20 cellular contexts compared by ENCODE assay signal in genomic region chr20:47600967-47601547, GRCh38.
A peak's percentile ranks its signal among the peaks of the same experiment; 100 is the strongest.
DNase-seq lines count a peak whose midpoint lies in the region; ATAC-seq, FAIRE-seq and TF ChIP-seq lines count a peak whose summit lies in the region.
"Had no signal": no experiment of that assay in that cellular context is flagged by ENCODE, and none has a peak within 500 bp of the region (broad histone marks: within the 10 kb centered on the region; RNA-seq: fewer than 3 reads in every experiment).

No MANE protein-coding gene starts in this region.

- no peak overlapping the region for H3K27ac ChIP-seq in GM12878 (ENCODE audit: control insufficient read depth, insufficient read depth)

- ATAC-seq in GM12878 (no peak), HG02610 (IDR thresholded peaks at IDR 0.05; ENCODE audit: unreplicated experiment) (no peak)

- no peak overlapping the region for H2AFZ ChIP-seq in GM12878 (ENCODE audit: control insufficient read depth, low read depth, low read length)

- no peak overlapping the region for H3K4me3 ChIP-seq in GM12878

- RAD21 ChIA-PET in GM12878 (lab: Charles Lee; ENCODE audit: unreplicated experiment), result interaction anchor here (1.5 to 2.0 kb wide), 3 partner anchors 9 to 97 kb away, joined by 3 to 6 read pairs (median 5); no protein-coding TSS in a partner anchor

- POLR2A ChIA-PET in GM12878 (lab: Charles Lee), result interaction anchor here (1.8 to 2.1 kb wide), 2 partner anchors 9 to 11 kb away, joined by 4 to 13 read pairs; no protein-coding TSS in a partner anchor

- H3K4me1 ChIP-seq in GM12878 (ENCODE audit: control insufficient read depth, insufficient read depth, low read length), result no peaks in the 10 kb centered on the region

- peaks cover 1 to 19% of the 10 kb centered on the region in 2 experiments for H3K36me3 ChIP-seq in GM12878 (ENCODE audit: control insufficient read depth in 2 of 2, insufficient read depth in 2 of 2, low read length in 1 of 2)

- TF ChIP-seq POLR2A in GM12878 (IDR thresholded peaks at IDR 0.05; ENCODE audit: low read depth, low read length), result no peak

- no TSS peak for BruUV-seq in GM12878 (replicated peaks; lab: Mats Ljungman, UMichigan)

- H3K4me1 Mint-ChIP-seq in activated naive CD8-positive, alpha-beta T cell (ENCODE audit: low read depth), result peaks cover 68% of the 10 kb centered on the region
- peaks cover 52% of the 10 kb centered on the region for H3K4me1 Mint-ChIP-seq in activated naive CD8-positive, alpha-beta T cell treated with anti-CD3 and anti-CD28 coated beads for 36 hours

- no peak overlapping the region for H3K4me2 ChIP-seq in GM12878 (ENCODE audit: control insufficient read depth, insufficient read depth)

- no peaks in the 10 kb centered on the region; the same call in 2 of the 3 replicates for H3K9me3 ChIP-seq in GM12878 (replicated peaks; ENCODE audit: control insufficient read depth, insufficient read depth, low read length)

- H4K20me1 ChIP-seq in GM12878 (ENCODE audit: control insufficient read depth, insufficient read depth), result no peaks in the 10 kb centered on the region; the same call in none of the 2 replicates

- SMC1A ChIA-PET in GM12878 (lab: Charles Lee; ENCODE audit: uncharacterized antibody, unreplicated experiment), result interaction anchor here (0.6 to 1.7 kb wide), 9 partner anchors 9 to 239 kb away, joined by 3 to 8 read pairs (median 4); no protein-coding TSS in a partner anchor

- DNase-seq in activated naive CD8-positive, alpha-beta T cell treated with anti-CD3 and anti-CD28 coated beads for 36 hours, result no peak
- DNase-seq in HTR-8/SVneo (ENCODE audit: insufficient read length, low spot score), result no peak
- no peak for DNase-seq in GM12878 (ENCODE audit: low read depth, low spot score)
- no peak for DNase-seq in NCI-H1092 treated with DMSO at 0.1 percent for 48 hours (lab: John Stamatoyannopoulos, UW)
- no peak for DNase-seq in mucosa of gallbladder (ENCODE audit: low spot score)
- DNase-seq: ACHN; AML-193; CD4-positive, alpha-beta memory T cell; DMS79 treated with DMSO at 0.1 percent for 48 hours; H9; NCI-H1092; NCI-H1694 treated with DMSO at 0.1 percent for 48 hours; NCI-H2107; NCI-H345; NCI-H526; OCI-M1; SHP77 treated with DMSO at 0.1 percent for 48 hours had no signal

- TF ChIP-seq EP300 in GM12878 (IDR thresholded peaks at IDR 0.05; ENCODE audit: borderline replicate concordance in 1 of 2, control insufficient read depth in 1 of 2, low read depth in 2 of 2, low read length in 2 of 2), result no peak

- H3K27ac Mint-ChIP-seq in activated naive CD8-positive, alpha-beta T cell, result peak overlapping the region; percentile 61
- no peak overlapping the region for H3K27ac Mint-ChIP-seq in activated naive CD8-positive, alpha-beta T cell treated with anti-CD3 and anti-CD28 coated beads for 36 hours

- intact Hi-C loops in GM12878 (cut with micrococcal nuclease; ENCODE audit: unreplicated experiment), result no loop called here

- H3K27me3 Mint-ChIP-seq in activated naive CD8-positive, alpha-beta T cell, result no peaks in the 10 kb centered on the region
- no peaks in the 10 kb centered on the region for H3K27me3 Mint-ChIP-seq in activated naive CD8-positive, alpha-beta T cell treated with anti-CD3 and anti-CD28 coated beads for 36 hours
- H3K27me3 Mint-ChIP-seq: CD4-positive, alpha-beta memory T cell had no signal

- H3K4me3 Mint-ChIP-seq in activated naive CD8-positive, alpha-beta T cell, result no peak overlapping the region
- no peak overlapping the region for H3K4me3 Mint-ChIP-seq in activated naive CD8-positive, alpha-beta T cell treated with anti-CD3 and anti-CD28 coated beads for 36 hours
- H3K4me3 Mint-ChIP-seq: CD4-positive, alpha-beta memory T cell; H9 had no signal

- no peaks in the 10 kb centered on the region for H3K27me3 ChIP-seq in GM12878 (replicated peaks in 1 of 2; ENCODE audit: control insufficient read depth in 2 of 2, insufficient read depth in 2 of 2, low read length in 1 of 2)

- no peak for TF ChIP-seq CTCF in GM12878 (IDR thresholded peaks at IDR 0.05 in 2 of 3, conservative IDR thresholded peaks at IDR 0.05 in 1 of 3; ENCODE audit: control insufficient read depth in 2 of 3, extremely low read depth in 1 of 3, insufficient read depth in 1 of 3, low read depth in 3 of 3, low read length in 3 of 3)

- in situ Hi-C loops in GM12878 (cut with MboI), result no loop called here

- CTCF ChIA-PET in GM12878 (lab: Yijun Ruan, JAX), result interaction anchor here (1.5 to 2.4 kb wide), 4 partner anchors 9 to 217 kb away, joined by 4 to 6 read pairs (median 5); no protein-coding TSS in a partner anchor

- peaks cover 31% of the 10 kb centered on the region for H3K36me3 Mint-ChIP-seq in activated naive CD8-positive, alpha-beta T cell
- H3K36me3 Mint-ChIP-seq in activated naive CD8-positive, alpha-beta T cell treated with anti-CD3 and anti-CD28 coated beads for 36 hours, result peaks cover 48% of the 10 kb centered on the region

- no peak for TF ChIP-seq RAD21 in GM12878 (IDR thresholded peaks at IDR 0.05; ENCODE audit: insufficient read depth, low read depth, low read length)

- FAIRE-seq in HTR-8/SVneo (lab: Jason Lieb, UNC) (peak; percentile 23), GM12878 (lab: Jason Lieb, UNC) (no peak)
- FAIRE-seq: G401.6 had no signal

- no peak overlapping the region for H3K9ac ChIP-seq in GM12878 (ENCODE audit: control insufficient read depth, insufficient read depth, low read length)

- peaks cover 79% of the 10 kb centered on the region for H3K79me2 ChIP-seq in GM12878 (ENCODE audit: control insufficient read depth, insufficient read depth, low read length)

- 97% methylated on average over 9 of the region's 9 CpGs for WGBS in GM12878 (ENCODE audit: insufficient coverage, insufficient replicate concordance, low lambda C conversion rate, missing lambda C conversion rate)

- H3K9me3 Mint-ChIP-seq in activated naive CD8-positive, alpha-beta T cell (ENCODE audit: low read depth), result no peaks in the 10 kb centered on the region
- no peaks in the 10 kb centered on the region for H3K9me3 Mint-ChIP-seq in activated naive CD8-positive, alpha-beta T cell treated with anti-CD3 and anti-CD28 coated beads for 36 hours
- H3K9me3 Mint-ChIP-seq: CD4-positive, alpha-beta memory T cell had no signal

TF ChIP-seq in GM12878, 131 proteins besides CTCF, POLR2A, EP300 and RAD21:
- 0 out of 4 replicates have a peak, but pooled peaks of 1 of the 2 experiments have one; percentile 30 for TF ChIP-seq ETV6 (conservative IDR thresholded peaks at IDR 0.05 in 1 of 2, IDR thresholded peaks at IDR 0.05 in 1 of 2; ENCODE audit: borderline replicate concordance in 1 of 2, low read depth in 1 of 2)
- no peak for TF ChIP-seq SMC3 (IDR thresholded peaks at IDR 0.05; ENCODE audit: borderline replicate concordance, low read length)
- TF ChIP-seq MEF2A (IDR thresholded peaks at IDR 0.05; ENCODE audit: insufficient read depth, low read depth, low read length), result no peak
- TF ChIP-seq NFYA (IDR thresholded peaks at IDR 0.05; ENCODE audit: borderline replicate concordance, low read depth, low read length), result no peak
- no peak for TF ChIP-seq SRF (IDR thresholded peaks at IDR 0.05; ENCODE audit: low read depth in 2 of 2, low read length in 2 of 2)
- peak; percentile 60; the same call in 1 of the 2 replicates for TF ChIP-seq NFXL1 (IDR thresholded peaks at IDR 0.05; ENCODE audit: borderline replicate concordance)
- no peak for TF ChIP-seq ZBTB33 (IDR thresholded peaks at IDR 0.05)
